In the genomic region with DNA sequence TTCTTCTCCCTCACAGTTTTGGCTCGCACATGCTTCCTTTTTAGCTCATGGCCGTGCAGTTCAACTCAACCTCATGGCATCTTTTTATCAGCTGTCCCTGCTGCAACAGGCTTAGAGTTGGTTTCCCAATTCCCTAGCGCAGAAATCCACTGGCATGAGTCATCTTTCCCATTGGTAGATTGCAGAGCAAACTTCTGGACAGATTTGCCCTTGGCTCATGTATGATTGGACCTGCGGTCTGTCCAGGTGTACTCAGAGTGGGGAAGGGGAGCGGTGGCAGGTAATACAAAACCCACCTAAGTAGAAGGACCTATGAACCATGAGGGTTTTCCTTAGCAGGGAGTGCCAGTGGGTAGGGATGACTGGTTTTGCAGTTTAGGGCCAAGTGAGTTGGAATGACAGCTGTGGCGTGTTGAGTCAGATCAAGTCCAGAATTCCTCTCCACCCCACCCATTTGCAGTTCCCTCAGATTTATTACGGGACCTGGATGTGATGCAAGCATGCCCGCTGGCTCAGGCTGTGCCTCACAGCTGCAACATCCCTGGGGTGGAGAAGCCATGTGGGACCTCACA, we compare ENCODE assay signal across 10 cellular contexts.
DNase-seq lines count a peak whose midpoint lies in the region; ATAC-seq and TF ChIP-seq lines count a peak whose summit lies in the region.
"Had no signal": no experiment of that assay in that cellular context is flagged by ENCODE, and none has a peak within 500 bp of the region (broad histone marks: within the 10 kb centered on the region; RNA-seq: fewer than 3 reads in every experiment).

No MANE protein-coding gene starts in this region.

- intact Hi-C loops in aorta (cut with DNase I) = loop anchor here in 1 of 2 donors (10.0 kb wide), 1 partner anchor 59 kb away; no protein-coding TSS in a partner anchor
- intact Hi-C loops in prostate gland (cut with DNase I) = no loop called here

- H3K4me3 Mint-ChIP-seq in nephron progenitor cell = no peak overlapping the region
- H3K4me3 Mint-ChIP-seq: WTC11 had no signal

- H3K9me3 Mint-ChIP-seq in nephron progenitor cell = no peaks in the 10 kb centered on the region
- H3K9me3 Mint-ChIP-seq: WTC11 had no signal

- peaks cover under 1% of the 10 kb centered on the region for H3K27me3 Mint-ChIP-seq in nephron progenitor cell (ENCODE audit: low read depth, poor library complexity)

- H3K4me1 ChIP-seq in aorta (ENCODE audit: control insufficient read depth in 1 of 2, insufficient read depth in 2 of 2, low read length in 2 of 2) = no peaks in the 10 kb centered on the region
- no peaks in the 10 kb centered on the region for H3K4me1 ChIP-seq in prostate gland (replicated peaks)

- no peak for TF ChIP-seq POLR2A in prostate gland (IDR thresholded peaks at IDR 0.05)

- peak; percentile 24 for DNase-seq in DMS 273 (lab: John Stamatoyannopoulos, UW; ENCODE audit: unreplicated experiment)
- DNase-seq in DMS 273 treated with DMSO at 0.1 percent for 48 hours (lab: John Stamatoyannopoulos, UW) = no peak
- DNase-seq in epithelial cell of prostate (ENCODE audit: low read depth, low spot score) = peak; percentile 88
- DNase-seq in mucosa of gallbladder (ENCODE audit: low spot score) = peak; percentile 33
- peak; percentile 75 to 86 for DNase-seq in aorta
- DNase-seq in prostate gland (ENCODE audit: low spot score) = no peak
- DNase-seq in nephron progenitor cell = no peak
- DNase-seq in NCI-H187 treated with DMSO at 0.1 percent for 48 hours (lab: John Stamatoyannopoulos, UW) = no peak

- H3K36me3 ChIP-seq in aorta (ENCODE audit: control insufficient read depth in 1 of 2, insufficient read depth in 2 of 2, low read length in 1 of 2) (no peaks in the 10 kb centered on the region), prostate gland (no peaks in the 10 kb centered on the region)

- no peaks in the 10 kb centered on the region for H3K9me3 ChIP-seq in aorta (ENCODE audit: control insufficient read depth, low read length)
- H3K9me3 ChIP-seq in prostate gland = no peaks in the 10 kb centered on the region

- H3K27me3 ChIP-seq in aorta (ENCODE audit: control insufficient read depth in 1 of 2, insufficient read depth in 2 of 2, low read length in 1 of 2) = no peaks in the 10 kb centered on the region
- no peaks in the 10 kb centered on the region for H3K27me3 ChIP-seq in prostate gland (replicated peaks; ENCODE audit: insufficient read depth)

- H3K4me1 Mint-ChIP-seq in nephron progenitor cell = peaks cover 18% of the 10 kb centered on the region
- H3K4me1 Mint-ChIP-seq: WTC11 had no signal

- no peaks in the 10 kb centered on the region for H3K36me3 Mint-ChIP-seq in nephron progenitor cell (ENCODE audit: low read depth)
- H3K36me3 Mint-ChIP-seq: WTC11 had no signal

- no peak overlapping the region for H3K4me3 ChIP-seq in aorta (ENCODE audit: low read length in 2 of 2)
- no peak overlapping the region for H3K4me3 ChIP-seq in prostate gland

- peak; percentile 82 for ATAC-seq in aorta (ENCODE audit: low FRiP score)
- ATAC-seq: WTC11 had no signal

- TF ChIP-seq CTCF in prostate gland (IDR thresholded peaks at IDR 0.05) (no peak), nephron progenitor cell (IDR thresholded peaks at IDR 0.05) (no peak)

- H3K27ac ChIP-seq in epithelial cell of prostate = peak overlapping the region; percentile 98
- no peak overlapping the region for H3K27ac ChIP-seq in aorta (ENCODE audit: low read depth in 1 of 2, low read length in 2 of 2)
- H3K27ac ChIP-seq in prostate gland = no peak overlapping the region
- H3K27ac ChIP-seq: 22Rv1 had no signal

- H3K27ac Mint-ChIP-seq in nephron progenitor cell = no peak overlapping the region
- H3K27ac Mint-ChIP-seq: WTC11 had no signal

- 43 to 45% methylated on average over 8 of the region's 8 CpGs for WGBS in aorta, 2 donors
- 78% methylated on average over 8 of the region's 8 CpGs for WGBS in prostate gland

Comparison
In these comparisons a context has a peak if more than half of its experiments do, and no peak if none do; other contexts are left out.
1. DNase-seq: peak in DMS 273 (single experiment), epithelial cell of prostate (single experiment), mucosa of gallbladder (single experiment) and aorta (2 of 2); none in DMS 273 treated with DMSO at 0.1 percent for 48 hours (single experiment), prostate gland (single experiment), nephron progenitor cell (single experiment) and NCI-H187 treated with DMSO at 0.1 percent for 48 hours (single experiment).